In genomic region chr16:74468807-74469511, GRCh38 we compare ENCODE assay signal across 24 cellular contexts. TPM values are rescaled to one million over a fixed set of nuclear protein-coding genes. Genes with fewer than 3 reads are reported as not detected.
"Had no signal": no experiment of that assay in that cellular context is flagged by ENCODE, and none has a peak within 500 bp of the region (broad histone marks: within the 10 kb centered on the region; RNA-seq: fewer than 3 reads in every experiment).

No MANE protein-coding gene starts in this region.

- H3K4me1 ChIP-seq: prostate gland, sigmoid colon, transverse colon had no signal

- FAIRE-seq: pancreas, small intestine, urothelium cell line had no signal

- DNase-seq: activated CD4-positive, alpha-beta T cell treated with anti-CD3 and anti-CD28 coated beads for 4 hours; activated CD4-positive, alpha-beta T cell treated with anti-CD3 and anti-CD28 coated beads, Interleukin-2, amount 50 U/mL, for 4 hours; activated gamma-delta T cell; activated naive CD4-positive, alpha-beta T cell treated with anti-CD3 and anti-CD28 coated beads, Interleukin-2, amount 10 ng/mL, durations not matched to agents 7 days and 5 days; activated T-cell treated with anti-CD3 and anti-CD28 coated beads for 4 hours; anterior cingulate cortex; heart left ventricle; hypothalamus; immature natural killer cell; naive B cell; nephron progenitor cell; pancreas; sigmoid colon; small intestine; stimulated activated CD4-positive, alpha-beta T cell treated with anti-CD3 and anti-CD28 coated beads, Interleukin-15, amount 100 ng/mL, for 24 hours; stimulated activated CD4-positive, alpha-beta T cell treated with anti-CD3 and anti-CD28 coated beads, Interleukin-2, amount 100 ng/mL, for 24 hours; stimulated activated naive CD4-positive, alpha-beta T cell; T-helper 1 cell; transverse colon had no signal

- H3K4me3 ChIP-seq: heart left ventricle, pancreas, prostate gland, sigmoid colon, suprapubic skin, transverse colon had no signal

- H3K27ac ChIP-seq: heart left ventricle, pancreas, prostate gland, sigmoid colon, suprapubic skin, transverse colon had no signal

- ATAC-seq: heart left ventricle, pancreas had no signal

- H3K9me3 ChIP-seq: heart left ventricle, pancreas, prostate gland, sigmoid colon, suprapubic skin, transverse colon had no signal

- H3K27me3 ChIP-seq: heart left ventricle, pancreas, sigmoid colon, suprapubic skin, transverse colon had no signal

RNA-seq across cellular contexts. Expression of gene CLEC18B, which starts 47.7 kb away (rescaled TPM):
- total RNA-seq: fibroblast of villous mesenchyme had no signal
- polyA plus RNA-seq: endothelial cell of umbilical vein had no signal
